Comparison of ENCODE assay signal across 9 cellular contexts in genomic region chrX:119682019-119682989, GRCh38. TPM values are rescaled to one million over a fixed set of nuclear protein-coding genes. Genes with fewer than 3 reads are reported as not detected.
DNase-seq lines count a peak whose midpoint lies in the region; ATAC-seq lines count a peak whose summit lies in the region.
"Had no signal": no experiment of that assay in that cellular context is flagged by ENCODE, and none has a peak within 500 bp of the region (broad histone marks: within the 10 kb centered on the region; RNA-seq: fewer than 3 reads in every experiment).

No MANE protein-coding gene starts in this region.

- H3K27me3 Mint-ChIP-seq in T-helper 2 cell treated with Interferon-gamma antibody and Interleukin-4, amounts not matched to agents 5 μg/mL and 100 μg/mL, for 36 hours (ENCODE audit: low read depth) = no peaks in the 10 kb centered on the region

- H2AK5ac ChIP-seq in trophoblast cell (ENCODE audit: low read length) = no peak overlapping the region
- no peak overlapping the region for H2AK5ac ChIP-seq in neuronal stem cell (ENCODE audit: low read depth, low read length)

- H4K91ac ChIP-seq in trophoblast cell (ENCODE audit: low read depth, low read length) (no peak overlapping the region), neuronal stem cell (ENCODE audit: low read depth, low read length, poor library complexity) (no peak overlapping the region)

- H3K4ac ChIP-seq in trophoblast cell (ENCODE audit: low read depth, low read length) (peak overlapping the region; percentile 64), neuronal stem cell (ENCODE audit: low read length) (no peak overlapping the region)

- peaks cover 36% of the 10 kb centered on the region for H3K36me3 Mint-ChIP-seq in T-helper 2 cell treated with Interferon-gamma antibody and Interleukin-4, amounts not matched to agents 5 μg/mL and 100 μg/mL, for 36 hours (ENCODE audit: low read depth)

- peaks cover 48% of the 10 kb centered on the region for H3K4me1 Mint-ChIP-seq in T-helper 2 cell treated with Interferon-gamma antibody and Interleukin-4, amounts not matched to agents 5 μg/mL and 100 μg/mL, for 36 hours (ENCODE audit: low read depth)

- H3K4me1 ChIP-seq in trophoblast cell (ENCODE audit: control insufficient read depth in 1 of 2, insufficient read depth in 2 of 2, low read length in 2 of 2) (peaks cover 2 to 8% of the 10 kb centered on the region in 2 experiments), neuronal stem cell (ENCODE audit: control insufficient read depth in 2 of 2, insufficient read depth in 1 of 2, low read depth in 1 of 2, low read length in 2 of 2) (peaks cover 4 to 12% of the 10 kb centered on the region in 2 donors)

- H3K23ac ChIP-seq in trophoblast cell (ENCODE audit: low read length) (no peak overlapping the region), neuronal stem cell (ENCODE audit: low read depth, low read length, poor library complexity) (no peak overlapping the region)

- no CpG with 5 or more reads among the region's 15 CpGs for WGBS in trophoblast cell (ENCODE audit: extremely low coverage, insufficient coverage, insufficient read length)
- no CpG with 5 or more reads among the region's 15 CpGs for WGBS in neuronal stem cell (ENCODE audit: extremely low coverage in 2 of 2, insufficient read length in 2 of 2, insufficient replicate concordance in 1 of 2), 2 donors

- H3K27ac Mint-ChIP-seq in T-helper 2 cell treated with Interferon-gamma antibody and Interleukin-4, amounts not matched to agents 5 μg/mL and 100 μg/mL, for 36 hours = peak overlapping the region; percentile 93

- H2BK120ac ChIP-seq in trophoblast cell (ENCODE audit: insufficient read depth, low read length, poor library complexity) = no peak overlapping the region
- no peak overlapping the region for H2BK120ac ChIP-seq in neuronal stem cell (ENCODE audit: low read depth, low read length)

- no peak overlapping the region for H2BK15ac ChIP-seq in neuronal stem cell (ENCODE audit: low read length)

- H3K27ac ChIP-seq in trophoblast cell (ENCODE audit: low read depth, low read length) (no peak overlapping the region), neuronal stem cell (replicated peaks; ENCODE audit: low read length) (no peak overlapping the region)

- H3K4me2 ChIP-seq in trophoblast cell (ENCODE audit: low read length) (no peak overlapping the region), neuronal stem cell (ENCODE audit: insufficient read depth, low read length, poor library complexity, severe bottlenecking) (no peak overlapping the region)

- H4K12ac ChIP-seq in trophoblast cell (ENCODE audit: low read depth, low read length) = no peak overlapping the region

- H2BK5ac ChIP-seq in trophoblast cell (ENCODE audit: low read depth, low read length, poor library complexity) (no peak overlapping the region), neuronal stem cell (ENCODE audit: low read length) (no peak overlapping the region)

- H3K4me3 Mint-ChIP-seq in T-helper 2 cell treated with Interferon-gamma antibody and Interleukin-4, amounts not matched to agents 5 μg/mL and 100 μg/mL, for 36 hours = peak overlapping the region; percentile 74

- no peaks in the 10 kb centered on the region for H3K27me3 ChIP-seq in trophoblast cell (ENCODE audit: insufficient read depth, low read length)
- no peaks in the 10 kb centered on the region for H3K27me3 ChIP-seq in neuronal stem cell (ENCODE audit: control insufficient read depth in 3 of 3, insufficient read depth in 3 of 3, low read depth in 1 of 3, low read length in 3 of 3)

- H2AFZ ChIP-seq in trophoblast cell (ENCODE audit: insufficient read depth, low read length, poor library complexity) = no peak overlapping the region
- H2AFZ ChIP-seq in neuronal stem cell (ENCODE audit: low read length) = no peak overlapping the region

- H3K79me2 ChIP-seq in trophoblast cell (ENCODE audit: control insufficient read depth, insufficient read depth, low read length, poor library complexity) = peaks cover 4% of the 10 kb centered on the region

- H3K9me3 Mint-ChIP-seq in T-helper 2 cell treated with Interferon-gamma antibody and Interleukin-4, amounts not matched to agents 5 μg/mL and 100 μg/mL, for 36 hours = no peaks in the 10 kb centered on the region

- no peak overlapping the region for H2BK12ac ChIP-seq in trophoblast cell (ENCODE audit: low read length)
- no peak overlapping the region for H2BK12ac ChIP-seq in neuronal stem cell (ENCODE audit: low read length)

- H3K79me1 ChIP-seq in trophoblast cell (ENCODE audit: low read length) (peaks cover 5% of the 10 kb centered on the region), neuronal stem cell (ENCODE audit: low read depth, low read length) (no peaks in the 10 kb centered on the region)

- H4K8ac ChIP-seq in trophoblast cell (ENCODE audit: low read depth, low read length) = no peak overlapping the region
- no peak overlapping the region for H4K8ac ChIP-seq in neuronal stem cell (ENCODE audit: low read depth, low read length)

- H3K9ac ChIP-seq in trophoblast cell (ENCODE audit: low read length) (no peak overlapping the region), neuronal stem cell (ENCODE audit: low read depth, low read length, poor library complexity) (no peak overlapping the region)

- no peaks in the 10 kb centered on the region for H3K9me3 ChIP-seq in trophoblast cell (ENCODE audit: insufficient read depth, low read depth, low read length)
- H3K9me3 ChIP-seq in neuronal stem cell (replicated peaks in 1 of 2; ENCODE audit: control insufficient read depth in 2 of 2, insufficient read depth in 1 of 2, low read depth in 1 of 2, low read length in 2 of 2) = no peaks in the 10 kb centered on the region

- DNase-seq in NOMO-1 (lab: John Stamatoyannopoulos, UW; ENCODE audit: unreplicated experiment in 2 of 2) = peak; percentile 29 to 50
- no peak for DNase-seq in NOMO-1 treated with dmso at 0.1 percent for 144 hours (lab: John Stamatoyannopoulos, UW; ENCODE audit: unreplicated experiment)
- DNase-seq in T-helper 2 cell treated with Interferon-gamma antibody and Interleukin-4, amounts not matched to agents 5 μg/mL and 100 μg/mL, for 36 hours (ENCODE audit: low spot score) = no peak
- DNase-seq in trophoblast cell = no peak
- DNase-seq in neuronal stem cell (ENCODE audit: low spot score) = no peak
- no peak for DNase-seq in cortex of kidney (lab: John Stamatoyannopoulos, UW)
- DNase-seq: 8988T had no signal

- H3K14ac ChIP-seq in trophoblast cell (ENCODE audit: low read length) = no peak overlapping the region
- H3K14ac ChIP-seq in neuronal stem cell (ENCODE audit: low read length) = no peak overlapping the region

- no peak overlapping the region for H3K18ac ChIP-seq in trophoblast cell (ENCODE audit: low read length)
- no peak overlapping the region for H3K18ac ChIP-seq in neuronal stem cell (ENCODE audit: low read length)

- H3K4me3 ChIP-seq in trophoblast cell (ENCODE audit: low read depth, low read length) = no peak overlapping the region
- no peak overlapping the region for H3K4me3 ChIP-seq in neuronal stem cell (ENCODE audit: low read length in 2 of 2)

- H3K36me3 ChIP-seq in trophoblast cell (ENCODE audit: control insufficient read depth in 1 of 2, insufficient read depth in 2 of 2, low read length in 2 of 2) (peaks cover 0 to 3% of the 10 kb centered on the region in 2 experiments), neuronal stem cell (replicated peaks in 1 of 2; ENCODE audit: control insufficient read depth in 2 of 2, insufficient read depth in 2 of 2, low read length in 2 of 2) (no peaks in the 10 kb centered on the region)

- ATAC-seq in HG02798 (IDR thresholded peaks at IDR 0.05; ENCODE audit: poor library complexity, unreplicated experiment) (peak; percentile 28), HG02588 (IDR thresholded peaks at IDR 0.05; ENCODE audit: unreplicated experiment) (no peak)

RNA-seq across cellular contexts. Expression of gene SEPTIN6, which starts 10.7 kb away (rescaled TPM):
- 83.6 and 84.6 TPM in 2 replicates for polyA plus RNA-seq in trophoblast cell (2013)
- polyA plus RNA-seq in neuronal stem cell (2013, experiment 1 of 2) = 24.3 TPM
- 25.3 TPM for polyA plus RNA-seq in neuronal stem cell (2013, experiment 2 of 2)

Comparison
In these comparisons a context has a peak if more than half of its experiments do, and no peak if none do; other contexts are left out.
1. DNase-seq: peak in NOMO-1 (2 of 2); none in NOMO-1 treated with dmso at 0.1 percent for 144 hours (single experiment), T-helper 2 cell treated with Interferon-gamma antibody and Interleukin-4, amounts not matched to agents 5 μg/mL and 100 μg/mL, for 36 hours (single experiment), trophoblast cell (0 of 2), neuronal stem cell (single experiment) and cortex of kidney (single experiment).